1 cellular context compared by ENCODE assay signal in genomic region chr1:28248273-28249012, GRCh38.
TF ChIP-seq lines count a peak whose summit lies in the region.

No MANE protein-coding gene starts in this region.

TF ChIP-seq in K562, 482 proteins besides CTCF, POLR2A, EP300 and RAD21 (continued from another document and continues in another):
- TF ChIP-seq TFE3 (CRISPR knock-in tag; IDR thresholded peaks at IDR 0.05) (no peak), IRF9 (tag; IDR thresholded peaks at IDR 0.05) (no peak), DACH1 (IDR thresholded peaks at IDR 0.05; ENCODE audit: partially characterized antibody) (no peak), SOX6 (IDR thresholded peaks at IDR 0.05) (no peak), ZNF77 (CRISPR knock-in tag; IDR thresholded peaks at IDR 0.05) (no peak), RBM17 (IDR thresholded peaks at IDR 0.05; ENCODE audit: borderline replicate concordance, low read depth, low read length) (no peak), RFX1 (IDR thresholded peaks at IDR 0.05) (no peak), MCM7 (IDR thresholded peaks at IDR 0.05) (no peak), MED1 (CRISPR knock-in tag; IDR thresholded peaks at IDR 0.05; ENCODE audit: borderline replicate concordance) (no peak), SIRT6 (IDR thresholded peaks at IDR 0.05; ENCODE audit: low read depth, low read length) (no peak), ZBTB43 (CRISPR knock-in tag; IDR thresholded peaks at IDR 0.05) (no peak), ZNF184 (CRISPR knock-in tag; IDR thresholded peaks at IDR 0.05) (no peak), FOXK2 (conservative IDR thresholded peaks at IDR 0.05 in 1 of 2, IDR thresholded peaks at IDR 0.05 in 1 of 2; ENCODE audit: low read depth in 2 of 2) (no peak), RBFOX2 (IDR thresholded peaks at IDR 0.05; ENCODE audit: low read depth, low read length) (no peak), SAP30 (IDR thresholded peaks at IDR 0.05; ENCODE audit: borderline replicate concordance, insufficient read depth, low read depth, low read length, poor library complexity, severe bottlenecking) (peak; percentile 7), ZC3H11A (IDR thresholded peaks at IDR 0.05; ENCODE audit: low read depth, low read length) (no peak), MAZ (CRISPR knock-in tag; conservative IDR thresholded peaks at IDR 0.05 in 1 of 2, IDR thresholded peaks at IDR 0.05 in 1 of 2) (peak in 1 of 2 experiments; percentile 50; a peak in 1 of 4 replicates), ZFX (CRISPR knock-in tag; IDR thresholded peaks at IDR 0.05) (no peak), ZFP91 (CRISPR knock-in tag; IDR thresholded peaks at IDR 0.05) (no peak), ELF2 (CRISPR knock-in tag; IDR thresholded peaks at IDR 0.05) (no peak), HES1 (IDR thresholded peaks at IDR 0.05; ENCODE audit: low read depth) (no peak; the same call in 1 of the 2 replicates), PHF8 (IDR thresholded peaks at IDR 0.05; ENCODE audit: borderline replicate concordance, low read length) (peak; percentile 31; the same call in 1 of the 2 replicates), HNRNPUL1 (IDR thresholded peaks at IDR 0.05; ENCODE audit: low read length) (no peak), C11orf30 (IDR thresholded peaks at IDR 0.05; ENCODE audit: low read depth) (no peak; the same call in none of the 2 replicates), FOXM1 (IDR thresholded peaks at IDR 0.05; ENCODE audit: low read depth) (no peak), FOXM1 (CRISPR knock-in tag; IDR thresholded peaks at IDR 0.05; ENCODE audit: low read depth) (no peak), CREM (IDR thresholded peaks at IDR 0.05; ENCODE audit: low read depth) (peak; percentile 30; the same call in 1 of the 2 replicates), SNRNP70 (optimal IDR thresholded peaks at IDR 0.05; ENCODE audit: low read depth, low read length) (no peak), L3MBTL2 (IDR thresholded peaks at IDR 0.05) (no peak; the same call in 1 of the 2 replicates), PHB2 (IDR thresholded peaks at IDR 0.05; ENCODE audit: low read depth) (no peak), COPS2 (conservative IDR thresholded peaks at IDR 0.05) (no peak), EP400 (IDR thresholded peaks at IDR 0.05) (no peak), SRSF9 (IDR thresholded peaks at IDR 0.05; ENCODE audit: borderline replicate concordance, low read depth, low read length) (no peak), ZNF436 (CRISPR knock-in tag; IDR thresholded peaks at IDR 0.05) (no peak), ZNF668 (CRISPR knock-in tag; IDR thresholded peaks at IDR 0.05) (no peak), THRB (CRISPR knock-in tag; conservative IDR thresholded peaks at IDR 0.05) (no peak), ZBTB33 (CRISPR knock-in tag; IDR thresholded peaks at IDR 0.05) (0 out of 2 replicates have a peak, but pooled peaks have one; percentile 11), THRAP3 (IDR thresholded peaks at IDR 0.05; ENCODE audit: borderline replicate concordance) (no peak), EZH2 (IDR thresholded peaks at IDR 0.05; ENCODE audit: borderline replicate concordance, low read depth, low read length) (no peak), EHMT2 (IDR thresholded peaks at IDR 0.05) (no peak), TBP (optimal IDR thresholded peaks at IDR 0.05; ENCODE audit: low read depth, low read length) (peak; percentile 51), HINFP (tag; conservative IDR thresholded peaks at IDR 0.05; ENCODE audit: low read depth) (peak; percentile 36; the same call in 1 of the 2 replicates), MAFK (IDR thresholded peaks at IDR 0.05; ENCODE audit: low read length) (no peak), STAT5B (CRISPR knock-in tag; IDR thresholded peaks at IDR 0.05) (no peak), POLR3A (IDR thresholded peaks at IDR 0.05; ENCODE audit: borderline replicate concordance, extremely low read depth, insufficient read depth, insufficient read length) (no peak), CUX1 (CRISPR knock-in tag; IDR thresholded peaks at IDR 0.05) (no peak), ZKSCAN3 (CRISPR knock-in tag; IDR thresholded peaks at IDR 0.05) (no peak), ZNF398 (CRISPR knock-in tag; IDR thresholded peaks at IDR 0.05) (no peak), SMAD2 (IDR thresholded peaks at IDR 0.05; ENCODE audit: low read depth, low read length) (no peak)
